In the genomic region with DNA sequence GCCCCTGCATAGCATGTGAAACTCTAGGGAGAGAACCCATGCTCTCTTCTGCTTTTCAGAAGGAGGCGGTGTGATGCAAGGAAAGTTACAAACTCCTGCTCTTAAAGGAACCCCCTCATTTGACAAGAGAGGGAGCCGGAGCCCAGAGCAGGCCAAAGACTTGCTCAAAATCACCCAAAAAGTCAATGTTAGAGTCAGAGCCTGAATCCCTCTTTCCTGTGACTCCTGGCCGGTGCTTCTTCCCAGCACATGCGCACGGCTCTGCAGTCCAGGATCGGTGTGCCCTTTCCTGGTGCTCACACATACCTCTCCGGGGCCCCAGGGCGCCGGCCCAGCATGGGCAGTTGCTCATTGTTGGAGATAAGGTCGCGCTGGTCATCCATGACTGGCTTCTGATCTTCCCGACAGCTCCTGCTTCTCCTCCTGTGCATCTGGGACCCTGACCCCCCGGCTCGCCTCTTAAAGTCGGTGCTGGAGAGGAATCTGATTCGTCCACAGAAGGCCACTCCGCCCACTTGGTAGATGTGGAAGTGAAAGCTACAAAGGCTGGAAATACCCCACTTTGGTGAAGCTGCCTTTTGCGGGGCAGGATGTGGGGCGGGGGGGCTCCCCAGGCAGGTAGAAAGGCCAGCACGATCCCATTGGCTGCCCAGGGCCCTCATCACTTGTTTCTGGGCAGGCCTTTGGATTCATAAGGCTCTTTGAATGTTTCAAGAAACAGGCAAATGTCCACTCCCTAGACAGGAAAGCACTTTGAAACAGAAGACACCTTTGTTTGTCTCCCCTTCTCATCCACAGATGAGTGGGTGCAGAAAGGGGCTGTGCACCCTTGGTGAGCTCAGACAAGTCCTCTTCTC, we compare ENCODE assay signal across 7 cellular contexts. TPM values are rescaled to one million over a fixed set of nuclear protein-coding genes. Genes with fewer than 3 reads are reported as not detected.
A peak's percentile ranks its signal among the peaks of the same experiment; 100 is the strongest.
DNase-seq lines count a peak whose midpoint lies in the region; ATAC-seq and TF ChIP-seq lines count a peak whose summit lies in the region.

A gene (minus strand): TSS at position 592 of the 857 bp plus-strand sequence. CDS start 161 bp downstream, at position 431.

- H3K4me1 ChIP-seq in left ventricle myocardium inferior: peaks cover 57% of the 10 kb centered on the region
- peaks cover 9% of the 10 kb centered on the region for H3K4me1 ChIP-seq in rectal smooth muscle tissue (ENCODE audit: control insufficient read depth, insufficient read depth, low read length)
- H3K4me1 ChIP-seq in uterus: no peaks in the 10 kb centered on the region

- TF ChIP-seq CTCF in left ventricle myocardium inferior (IDR thresholded peaks at IDR 0.05; ENCODE audit: borderline replicate concordance) (no peak), uterus (IDR thresholded peaks at IDR 0.05) (no peak)

- H3K27ac ChIP-seq in left ventricle myocardium inferior (replicated peaks) (peak within 1 kb of the TSS; percentile 89), rectal smooth muscle tissue (ENCODE audit: low read depth, low read length) (peak within 1 kb of the TSS; percentile 70), uterus (peak within 1 kb of the TSS; percentile 79 to 80)

- no peaks in the 10 kb centered on the region for H3K9me3 ChIP-seq in left ventricle myocardium inferior (replicated peaks)
- H3K9me3 ChIP-seq in uterus: no peaks in the 10 kb centered on the region

- intact Hi-C loops in left ventricle myocardium inferior (cut with micrococcal nuclease) (no loop called here), uterus (cut with DNase I; ENCODE audit: low total_unique reads) (no loop called here)

- H3K27me3 ChIP-seq in left ventricle myocardium inferior (ENCODE audit: low read depth) (no peaks in the 10 kb centered on the region), rectal smooth muscle tissue (ENCODE audit: control insufficient read depth, insufficient read depth, low read length) (no peaks in the 10 kb centered on the region), uterus (no peaks in the 10 kb centered on the region)

- peak within 1 kb of the TSS; percentile 94 to 98 for H3K27ac Mint-ChIP-seq in activated naive CD4-positive, alpha-beta T cell treated with anti-CD3 and anti-CD28 coated beads, Interleukin-2, amount 50 U/mL, for 72 hours

- peaks cover 6 to 13% of the 10 kb centered on the region in 2 donors for H3K36me3 Mint-ChIP-seq in activated naive CD4-positive, alpha-beta T cell treated with anti-CD3 and anti-CD28 coated beads, Interleukin-2, amount 50 U/mL, for 72 hours

- ATAC-seq in GM18907 (IDR thresholded peaks at IDR 0.05; ENCODE audit: unreplicated experiment): peak; percentile 85
- peak; percentile 69 for ATAC-seq in HG03108 (IDR thresholded peaks at IDR 0.05; ENCODE audit: unreplicated experiment)
- ATAC-seq in activated naive CD4-positive, alpha-beta T cell treated with anti-CD3 and anti-CD28 coated beads, Interleukin-2, amount 50 U/mL, for 72 hours: peak; percentile 90 to 91

- peak; percentile 60 to 77 for TF ChIP-seq POLR2A in uterus (IDR thresholded peaks at IDR 0.05)

- H3K4me3 ChIP-seq in left ventricle myocardium inferior (peak within 1 kb of the TSS; percentile 68), rectal smooth muscle tissue (ENCODE audit: low read length) (peak within 1 kb of the TSS; percentile 58), uterus (peak within 1 kb of the TSS; percentile 29 to 39)

- DNase-seq in SKM-1 (lab: John Stamatoyannopoulos, UW; ENCODE audit: unreplicated experiment): peak; percentile 68
- DNase-seq in activated naive CD4-positive, alpha-beta T cell treated with anti-CD3 and anti-CD28 coated beads, Interleukin-2, amount 50 U/mL, for 72 hours (ENCODE audit: low spot score in 2 of 2): peak; percentile 82 to 93
- DNase-seq in left ventricle myocardium inferior: peak; percentile 82
- peak; percentile 75 to 88 for DNase-seq in uterus

- H3K36me3 ChIP-seq in left ventricle myocardium inferior (no peaks in the 10 kb centered on the region), rectal smooth muscle tissue (ENCODE audit: control insufficient read depth, insufficient read depth, low read length) (no peaks in the 10 kb centered on the region), uterus (no peaks in the 10 kb centered on the region)

- H3K9me3 Mint-ChIP-seq in activated naive CD4-positive, alpha-beta T cell treated with anti-CD3 and anti-CD28 coated beads, Interleukin-2, amount 50 U/mL, for 72 hours: no peaks in the 10 kb centered on the region

- peak within 1 kb of the TSS; percentile 54 for H3K9ac ChIP-seq in rectal smooth muscle tissue (ENCODE audit: low read length)

RNA-seq across cellular contexts. Expression of the gene that starts here (rescaled TPM):
- total RNA-seq in activated naive CD4-positive, alpha-beta T cell treated with anti-CD3 and anti-CD28 coated beads, Interleukin-2, amount 50 U/mL, for 72 hours: 100 to 1,000 TPM; 249 to 277 TPM
- total RNA-seq in left ventricle myocardium inferior (251 TPM), uterus (1,000 to 10,000 TPM in 1 of 4 donors, 100 to 1,000 TPM in 3; 118 to 1,231 (median 675) TPM)

Comparison
In these comparisons a context has a peak if more than half of its experiments do, and no peak if none do; other contexts are left out.
1. Peak in every context shown above with its lines: DNase-seq, ATAC-seq, H3K4me3 ChIP-seq and H3K27ac ChIP-seq.